In genomic region chr7:116710764-116711452, GRCh38 we compare ENCODE assay signal across 15 cellular contexts. TPM values are rescaled to one million over a fixed set of nuclear protein-coding genes. Genes with fewer than 3 reads are reported as not detected.
DNase-seq lines count a peak whose midpoint lies in the region; TF ChIP-seq lines count a peak whose summit lies in the region.
"Had no signal": no experiment of that assay in that cellular context is flagged by ENCODE, and none has a peak within 500 bp of the region (broad histone marks: within the 10 kb centered on the region; RNA-seq: fewer than 3 reads in every experiment).

No MANE protein-coding gene starts in this region.

- peaks cover 5% of the 10 kb centered on the region for H3K36me3 Mint-ChIP-seq in type B pancreatic cell
- H3K36me3 Mint-ChIP-seq: activated CD4-positive, alpha-beta memory T cell treated with anti-CD3 and anti-CD28 coated beads for 36 hours had no signal

- H3K27ac Mint-ChIP-seq in type B pancreatic cell = peak overlapping the region; percentile 11
- H3K27ac Mint-ChIP-seq: activated CD4-positive, alpha-beta memory T cell treated with anti-CD3 and anti-CD28 coated beads for 36 hours; effector memory CD8-positive, alpha-beta T cell had no signal

- H3K9me2 ChIP-seq in hepatocyte (replicated peaks; ENCODE audit: insufficient read depth) = no peaks in the 10 kb centered on the region

- H3K9me3 Mint-ChIP-seq in type B pancreatic cell = no peaks in the 10 kb centered on the region
- H3K9me3 Mint-ChIP-seq: activated CD4-positive, alpha-beta memory T cell treated with anti-CD3 and anti-CD28 coated beads for 36 hours; effector memory CD8-positive, alpha-beta T cell had no signal

- H3K27me3 ChIP-seq in hepatocyte (no peaks in the 10 kb centered on the region), tibial artery (no peaks in the 10 kb centered on the region), testis (no peaks in the 10 kb centered on the region)

- no peaks in the 10 kb centered on the region for H3K4me1 ChIP-seq in hepatocyte (ENCODE audit: insufficient read depth)
- H3K4me1 ChIP-seq in tibial artery = peaks cover 0 to 4% (median 2%) of the 10 kb centered on the region in 4 donors
- H3K4me1 ChIP-seq in testis = no peaks in the 10 kb centered on the region

- TF ChIP-seq CTCF in hepatocyte (IDR thresholded peaks at IDR 0.05; ENCODE audit: poor library complexity) = no peak
- TF ChIP-seq CTCF in type B pancreatic cell (conservative IDR thresholded peaks at IDR 0.05) = no peak
- TF ChIP-seq CTCF in tibial artery (IDR thresholded peaks at IDR 0.05) = no peak
- no peak for TF ChIP-seq CTCF in testis (IDR thresholded peaks at IDR 0.05)

- 44% methylated on average over 3 of the region's 3 CpGs for WGBS in hepatocyte (ENCODE audit: low lambda C conversion rate, missing lambda C conversion rate)
- 62 to 68% methylated on average over 3 of the region's 3 CpGs for WGBS in testis, 2 donors

- H3K27ac ChIP-seq in hepatocyte = peak overlapping the region; percentile 29
- no peak overlapping the region for H3K27ac ChIP-seq in tibial artery
- H3K27ac ChIP-seq in testis = no peak overlapping the region

- H2AFZ ChIP-seq in hepatocyte = no peak overlapping the region

- intact Hi-C loops in tibial artery (cut with DNase I; ENCODE audit: low total_unique reads) (no loop called here), testis (cut with DNase I; ENCODE audit: low total_unique reads) (no loop called here)

- H3K36me3 ChIP-seq in hepatocyte (replicated peaks; ENCODE audit: insufficient read depth, low read depth) = no peaks in the 10 kb centered on the region
- H3K36me3 ChIP-seq in tibial artery = no peaks in the 10 kb centered on the region
- H3K36me3 ChIP-seq in testis (ENCODE audit: low read depth, missing control alignments) = no peaks in the 10 kb centered on the region

- no peaks in the 10 kb centered on the region for H3K27me3 Mint-ChIP-seq in type B pancreatic cell

- H3K4me1 Mint-ChIP-seq in type B pancreatic cell (ENCODE audit: unreplicated experiment) = peaks cover 29% of the 10 kb centered on the region

- H3K9me3 ChIP-seq in hepatocyte (ENCODE audit: low read depth) = no peaks in the 10 kb centered on the region
- no peaks in the 10 kb centered on the region for H3K9me3 ChIP-seq in tibial artery
- H3K9me3 ChIP-seq in testis = no peaks in the 10 kb centered on the region

- TF ChIP-seq POLR2A in testis (IDR thresholded peaks at IDR 0.05) = no peak

- H3K4me3 ChIP-seq in hepatocyte (no peak overlapping the region), tibial artery (no peak overlapping the region), testis (no peak overlapping the region)

- peaks cover 7% of the 10 kb centered on the region for H3K79me2 ChIP-seq in hepatocyte

- DNase-seq in NCI-H187 treated with DMSO at 0.1 percent for 48 hours (lab: John Stamatoyannopoulos, UW) (peak; percentile 42), NCI-H187 (lab: John Stamatoyannopoulos, UW) (no peak), NCI-H69 (lab: John Stamatoyannopoulos, UW) (peak; percentile 98), hepatocyte (ENCODE audit: low spot score) (no peak), type B pancreatic cell (ENCODE audit: extremely low spot score, unreplicated experiment) (no peak), tibial artery (no peak), testis (no peak), OCI-M1 (lab: John Stamatoyannopoulos, UW) (no peak)
- DNase-seq: 8988T; activated CD4-positive, alpha-beta memory T cell treated with anti-CD3 and anti-CD28 coated beads for 36 hours; activated effector memory CD4-positive, alpha-beta T cell treated with Interleukin-2 at 50 U/mL for 16 hours; effector memory CD8-positive, alpha-beta T cell; left cardiac atrium; nephron progenitor cell; SHP77 had no signal

- no peak overlapping the region for H3K4me3 Mint-ChIP-seq in type B pancreatic cell
- H3K4me3 Mint-ChIP-seq: activated CD4-positive, alpha-beta memory T cell treated with anti-CD3 and anti-CD28 coated beads for 36 hours; effector memory CD8-positive, alpha-beta T cell; nephron progenitor cell had no signal

- H3K4me2 ChIP-seq in hepatocyte = peak overlapping the region; percentile 53

- H4K20me1 ChIP-seq in hepatocyte (ENCODE audit: insufficient read depth, poor library complexity, severe bottlenecking) = no peaks in the 10 kb centered on the region

RNA-seq across cellular contexts. Expression of gene MET, which starts 38.9 kb away (rescaled TPM):
- total RNA-seq in hepatocyte (29.3 and 35.7 TPM in 2 replicates), type B pancreatic cell (ENCODE audit: low replicate concordance) (34.2 and 49.1 TPM in 2 replicates), testis (1 to 10 TPM; 2.0 to 3.2 TPM)
- polyA plus RNA-seq in hepatocyte (6.5 and 12.7 TPM in 2 replicates), testis (ENCODE audit: insufficient read depth, low read depth, low replicate concordance) (3.9 TPM)

Comparison
In these comparisons a context has a peak if more than half of its experiments do, and no peak if none do; other contexts are left out.
1. DNase-seq: peak in NCI-H187 treated with DMSO at 0.1 percent for 48 hours (single experiment) and NCI-H69 (single experiment); none in NCI-H187 (0 of 2), hepatocyte (single experiment), type B pancreatic cell (single experiment), tibial artery (0 of 2), testis (single experiment) and OCI-M1 (single experiment).